ENCODE assay signal across 17 cellular contexts in the genomic region with DNA sequence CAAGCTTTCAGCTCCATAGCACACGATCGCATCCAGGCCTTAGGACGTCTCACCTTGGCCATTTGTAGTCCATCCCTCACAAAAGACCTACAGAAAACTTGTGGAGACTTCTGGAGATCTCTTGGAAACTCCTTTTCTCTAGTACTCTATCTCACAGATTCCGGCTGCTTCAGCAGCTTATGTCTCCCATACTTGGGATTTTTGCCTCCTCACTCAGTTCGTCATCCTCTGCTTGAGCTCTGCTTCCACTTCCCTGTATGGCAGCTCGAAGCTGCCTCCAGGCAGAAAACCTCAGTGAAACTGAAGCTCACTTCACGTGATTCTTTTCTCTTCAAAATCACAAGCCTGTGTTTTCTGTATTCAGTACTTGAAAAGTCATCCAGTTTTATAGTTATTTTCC.
A peak's percentile ranks its signal among the peaks of the same experiment; 100 is the strongest.
DNase-seq lines count a peak whose midpoint lies in the region; ATAC-seq and TF ChIP-seq lines count a peak whose summit lies in the region.
"Had no signal": no experiment of that assay in that cellular context is flagged by ENCODE, and none has a peak within 500 bp of the region (broad histone marks: within the 10 kb centered on the region; RNA-seq: fewer than 3 reads in every experiment).

No MANE protein-coding gene starts in this region.

- peak overlapping the region; percentile 13 to 33; a peak in 1 of 4 replicates for H4K8ac ChIP-seq in IMR-90 (ENCODE audit: low read depth in 2 of 2, low read length in 2 of 2)
- no peak overlapping the region for H4K8ac ChIP-seq in mesendoderm (ENCODE audit: low read depth, low read length)

- TF ChIP-seq RAD21 in IMR-90 (IDR thresholded peaks at IDR 0.05; ENCODE audit: low read length) = no peak

- H2AFZ ChIP-seq in IMR-90 (replicated peaks; ENCODE audit: low read length, poor library complexity) = no peak overlapping the region

- no peak overlapping the region for H3K27ac Mint-ChIP-seq in activated T-helper 1 cell treated with anti-CD3 and anti-CD28 coated beads, Interleukin-12 subunit alpha, Interleukin-12 subunit beta, Interleukin-2, Interleukin-4 antibody, amounts not matched to agents 30 ng/mL and 10 ng/mL and 1 ng/mL, durations not matched to agents 14 hours and 24 hours and 36 hours
- H3K27ac Mint-ChIP-seq in CD4-positive, alpha-beta T cell = no peak overlapping the region

- H3K9me1 ChIP-seq in IMR-90 (ENCODE audit: insufficient read depth, low read length) = no peaks in the 10 kb centered on the region; the same call in 1 of the 2 replicates

- H3K18ac ChIP-seq in IMR-90 (ENCODE audit: low read depth, low read length) (peak overlapping the region; percentile 80), mesendoderm (ENCODE audit: low read length) (no peak overlapping the region)

- H3K9me3 Mint-ChIP-seq in activated T-helper 1 cell treated with anti-CD3 and anti-CD28 coated beads, Interleukin-12 subunit alpha, Interleukin-12 subunit beta, Interleukin-2, Interleukin-4 antibody, amounts not matched to agents 30 ng/mL and 10 ng/mL and 1 ng/mL, durations not matched to agents 14 hours and 24 hours and 36 hours = no peaks in the 10 kb centered on the region
- H3K9me3 Mint-ChIP-seq in CD4-positive, alpha-beta T cell = no peaks in the 10 kb centered on the region

- H3K9me3 ChIP-seq in IMR-90 (ENCODE audit: control insufficient read depth, insufficient read depth, low read length) = no peaks in the 10 kb centered on the region
- no peaks in the 10 kb centered on the region for H3K9me3 ChIP-seq in CD4-positive, alpha-beta T cell (ENCODE audit: control insufficient read depth, low read length)
- H3K9me3 ChIP-seq: SJSA1 had no signal

- BruUV-seq in IMR-90 (replicated peaks; lab: Mats Ljungman, UMichigan) = no TSS peak

- H3K27me3 ChIP-seq in IMR-90 (ENCODE audit: control insufficient read depth, insufficient read depth, low read length) (no peaks in the 10 kb centered on the region), mesendoderm (ENCODE audit: insufficient read depth, low read length, poor library complexity) (no peaks in the 10 kb centered on the region)
- no peaks in the 10 kb centered on the region for H3K27me3 ChIP-seq in CD4-positive, alpha-beta T cell (ENCODE audit: control insufficient read depth, insufficient read depth, low read length)

- no peaks in the 10 kb centered on the region for H4K20me1 ChIP-seq in IMR-90 (ENCODE audit: insufficient read depth, low read length)
- H4K20me1 ChIP-seq: BLaER1 treated with 17β-estradiol and CSF1 and Interleukin-3, amounts not matched to agents 10 nM and 100 nM had no signal

- CTCF ChIA-PET in AG04449 (lab: Yijun Ruan, JAX) = interaction anchor here (0.9 kb wide), 1 partner anchor 74 kb away, joined by 3 read pairs; no protein-coding TSS in a partner anchor
- CTCF ChIA-PET in IMR-90 (lab: Yijun Ruan, JAX) = interaction anchor here (0.8 kb wide), 1 partner anchor 18 kb away, joined by 3 read pairs; no protein-coding TSS in a partner anchor
- CTCF ChIA-PET in CD4-positive, alpha-beta T cell (lab: Charles Lee) = no interaction called here

- intact Hi-C loops in IMR-90 (cut with micrococcal nuclease) = no loop called here
- intact Hi-C loops in activated T-helper 1 cell treated with anti-CD3 and anti-CD28 coated beads, Interleukin-12 subunit alpha, Interleukin-12 subunit beta, Interleukin-2, Interleukin-4 antibody, amounts not matched to agents 30 ng/mL and 10 ng/mL and 1 ng/mL, durations not matched to agents 14 hours and 24 hours and 36 hours (cut with micrococcal nuclease) = no loop called here
- intact Hi-C loops in CD4-positive, alpha-beta T cell (cut with DNase I, micrococcal nuclease) = no loop called here

- peak; percentile 60 for ATAC-seq in IMR-90 (ENCODE audit: low read depth)
- no peak for ATAC-seq in HG02759 (IDR thresholded peaks at IDR 0.05; ENCODE audit: unreplicated experiment)
- no peak for ATAC-seq in GM18502 (IDR thresholded peaks at IDR 0.05; ENCODE audit: poor library complexity, unreplicated experiment)
- no peak for ATAC-seq in CD4-positive, alpha-beta T cell (ENCODE audit: poor library complexity)
- ATAC-seq: HCT116 had no signal

- H3K14ac ChIP-seq in IMR-90 (replicated peaks; ENCODE audit: low read depth, low read length) = no peak overlapping the region

- peak overlapping the region; percentile 18; the same call in 1 of the 2 replicates for H3K4ac ChIP-seq in IMR-90 (ENCODE audit: low read depth, low read length)
- no peak overlapping the region for H3K4ac ChIP-seq in mesendoderm (ENCODE audit: low read depth, low read length)

- H3K23ac ChIP-seq in IMR-90 (ENCODE audit: low read depth, low read length) (no peak overlapping the region), mesendoderm (ENCODE audit: low read length) (no peak overlapping the region)

- DNase-seq in AG04449 (ENCODE audit: low read depth, low spot score) (peak; percentile 12), IMR-90 (peak; percentile 38), ecto neural progenitor cell (ENCODE audit: low spot score) (peak; percentile 20), mesendoderm (peak; percentile 10)
- DNase-seq in activated T-helper 1 cell treated with anti-CD3 and anti-CD28 coated beads, Interleukin-12 subunit alpha, Interleukin-12 subunit beta, Interleukin-2, Interleukin-4 antibody, amounts not matched to agents 30 ng/mL and 10 ng/mL and 1 ng/mL, durations not matched to agents 14 hours and 24 hours and 36 hours (ENCODE audit: low spot score) = no peak
- no peak for DNase-seq in CD4-positive, alpha-beta T cell
- DNase-seq: DND-41, KG1, NCI-H1048, NCI-H1436 treated with DMSO at 0.1 percent for 48 hours, NCI-H2081, NCI-H524 had no signal

- peaks cover 6% of the 10 kb centered on the region for H3K27me3 Mint-ChIP-seq in activated T-helper 1 cell treated with anti-CD3 and anti-CD28 coated beads, Interleukin-12 subunit alpha, Interleukin-12 subunit beta, Interleukin-2, Interleukin-4 antibody, amounts not matched to agents 30 ng/mL and 10 ng/mL and 1 ng/mL, durations not matched to agents 14 hours and 24 hours and 36 hours (ENCODE audit: insufficient read depth)
- H3K27me3 Mint-ChIP-seq in CD4-positive, alpha-beta T cell = no peaks in the 10 kb centered on the region

- no peaks in the 10 kb centered on the region for H3K36me3 Mint-ChIP-seq in activated T-helper 1 cell treated with anti-CD3 and anti-CD28 coated beads, Interleukin-12 subunit alpha, Interleukin-12 subunit beta, Interleukin-2, Interleukin-4 antibody, amounts not matched to agents 30 ng/mL and 10 ng/mL and 1 ng/mL, durations not matched to agents 14 hours and 24 hours and 36 hours (ENCODE audit: low read depth)
- no peaks in the 10 kb centered on the region for H3K36me3 Mint-ChIP-seq in CD4-positive, alpha-beta T cell (ENCODE audit: low read depth)

- no peak overlapping the region for H3K4me2 ChIP-seq in IMR-90 (ENCODE audit: low read depth, low read length)
- H3K4me2 ChIP-seq in mesendoderm (ENCODE audit: low read length) = no peak overlapping the region
- H3K4me2 ChIP-seq: BLaER1 treated with 17β-estradiol and CSF1 and Interleukin-3, amounts not matched to agents 10 nM and 100 nM had no signal

- no peaks in the 10 kb centered on the region for H3K4me1 Mint-ChIP-seq in activated T-helper 1 cell treated with anti-CD3 and anti-CD28 coated beads, Interleukin-12 subunit alpha, Interleukin-12 subunit beta, Interleukin-2, Interleukin-4 antibody, amounts not matched to agents 30 ng/mL and 10 ng/mL and 1 ng/mL, durations not matched to agents 14 hours and 24 hours and 36 hours (ENCODE audit: low read depth)
- no peaks in the 10 kb centered on the region for H3K4me1 Mint-ChIP-seq in CD4-positive, alpha-beta T cell (ENCODE audit: low read depth)

- H3K4me1 ChIP-seq in IMR-90 (ENCODE audit: control insufficient read depth, insufficient read depth, low read length) (peaks cover 11% of the 10 kb centered on the region), mesendoderm (ENCODE audit: control insufficient read depth, low read depth, low read length) (no peaks in the 10 kb centered on the region)
- H3K4me1 ChIP-seq: BLaER1 treated with 17β-estradiol and CSF1 and Interleukin-3, amounts not matched to agents 10 nM and 100 nM; SJSA1 had no signal

- H3K4me3 Mint-ChIP-seq in activated T-helper 1 cell treated with anti-CD3 and anti-CD28 coated beads, Interleukin-12 subunit alpha, Interleukin-12 subunit beta, Interleukin-2, Interleukin-4 antibody, amounts not matched to agents 30 ng/mL and 10 ng/mL and 1 ng/mL, durations not matched to agents 14 hours and 24 hours and 36 hours = no peak overlapping the region
- no peak overlapping the region for H3K4me3 Mint-ChIP-seq in CD4-positive, alpha-beta T cell

- no peak overlapping the region for H3K27ac ChIP-seq in IMR-90 (ENCODE audit: insufficient read depth, low read length)
- no peak overlapping the region for H3K27ac ChIP-seq in mesendoderm (ENCODE audit: low read depth, low read length)
- no peak overlapping the region for H3K27ac ChIP-seq in CD4-positive, alpha-beta T cell (ENCODE audit: low read depth, low read length)
- H3K27ac ChIP-seq: BLaER1 treated with 17β-estradiol and CSF1 and Interleukin-3, amounts not matched to agents 10 nM and 100 nM; SJSA1 had no signal

- H2BK120ac ChIP-seq in IMR-90 (ENCODE audit: low read depth, low read length) (peak overlapping the region; percentile 36; the same call in 1 of the 2 replicates), mesendoderm (ENCODE audit: low read depth, low read length) (no peak overlapping the region)

- dilution Hi-C loops in IMR-90 (cut with HindIII; ENCODE audit: low sequenced_read_pairs, unreplicated experiment) = no loop called here

- H3K79me1 ChIP-seq in IMR-90 (ENCODE audit: low read depth in 1 of 2, low read length in 2 of 2) (no peaks in the 10 kb centered on the region), mesendoderm (ENCODE audit: low read length) (no peaks in the 10 kb centered on the region)

- TF ChIP-seq POLR2A in IMR-90 (IDR thresholded peaks at IDR 0.05; ENCODE audit: low read depth, low read length) = no peak

- H2BK20ac ChIP-seq in IMR-90 (ENCODE audit: low read depth, low read length) = peak overlapping the region; percentile 73; the same call in 1 of the 2 replicates

- no peaks in the 10 kb centered on the region for H3K79me2 ChIP-seq in mesendoderm (ENCODE audit: control insufficient read depth, insufficient read depth, low read length)

- H2BK5ac ChIP-seq in IMR-90 (ENCODE audit: low read depth, low read length, poor library complexity, severe bottlenecking) (peak overlapping the region; percentile 17), mesendoderm (ENCODE audit: low read length) (no peak overlapping the region)

- in situ Hi-C loops in IMR-90 (cut with MboI; ENCODE audit: low sequenced_read_pairs) = no loop called here

- no peak overlapping the region for H2AK5ac ChIP-seq in IMR-90 (ENCODE audit: low read depth, low read length)
- no peak overlapping the region for H2AK5ac ChIP-seq in mesendoderm (ENCODE audit: low read length)

- POLR2A ChIA-PET in AG04449 (lab: Yijun Ruan, JAX) = no interaction called here
- POLR2A ChIA-PET in IMR-90 (lab: Charles Lee; ENCODE audit: unreplicated experiment) = no interaction called here
- POLR2A ChIA-PET in CD4-positive, alpha-beta T cell (lab: Charles Lee) = no interaction called here

- H3K9ac ChIP-seq in IMR-90 (ENCODE audit: low read depth, low read length) (no peak overlapping the region), mesendoderm (ENCODE audit: low read length) (no peak overlapping the region)
- H3K9ac ChIP-seq: BLaER1 treated with 17β-estradiol and CSF1 and Interleukin-3, amounts not matched to agents 10 nM and 100 nM had no signal

- H3K36me3 ChIP-seq in IMR-90 (ENCODE audit: control insufficient read depth, insufficient read depth, low read length) = no peaks in the 10 kb centered on the region
- no peaks in the 10 kb centered on the region for H3K36me3 ChIP-seq in mesendoderm (ENCODE audit: control insufficient read depth, insufficient read depth, low read length)
- H3K36me3 ChIP-seq: BLaER1 treated with 17β-estradiol and CSF1 and Interleukin-3, amounts not matched to agents 10 nM and 100 nM; SJSA1 had no signal

- H4K5ac ChIP-seq in IMR-90 (ENCODE audit: low read depth, low read length) (peak overlapping the region; percentile 75), mesendoderm (ENCODE audit: low read length) (no peak overlapping the region)

- H3K56ac ChIP-seq in IMR-90 (ENCODE audit: extremely low read depth, insufficient read depth, low read length) (no peak overlapping the region), mesendoderm (ENCODE audit: low read length) (no peak overlapping the region)

- H4K91ac ChIP-seq in IMR-90 (ENCODE audit: insufficient read depth, low read depth, low read length) = no peak overlapping the region

- TF ChIP-seq CTCF in AG04449 (IDR thresholded peaks at IDR 0.05; ENCODE audit: insufficient read depth, low read length, missing control alignments) (no peak), IMR-90 (conservative IDR thresholded peaks at IDR 0.05; ENCODE audit: low read depth, low read length) (no peak)
- TF ChIP-seq CTCF in CD4-positive, alpha-beta T cell (IDR thresholded peaks at IDR 0.05) = no peak

- peak overlapping the region; percentile 3; the same call in 1 of the 3 replicates for H2BK15ac ChIP-seq in IMR-90 (ENCODE audit: low read depth, low read length)
- H2BK15ac ChIP-seq in mesendoderm (replicated peaks; ENCODE audit: low read depth) = no peak overlapping the region

- WGBS in IMR-90 (ENCODE audit: extremely low coverage in 2 of 2, insufficient read length in 1 of 2), 2 experiments = 87% methylated on average over 3 of the region's 7 CpGs; no CpG with 5 or more reads in 1 of the 2 experiments
- WGBS in mesendoderm (ENCODE audit: extremely low coverage, insufficient coverage, low lambda C conversion rate) = no CpG with 5 or more reads among the region's 7 CpGs

- no peak overlapping the region for H2AK9ac ChIP-seq in IMR-90 (replicated peaks; ENCODE audit: low read depth, low read length, poor library complexity)

- H3K4me3 ChIP-seq in AG04449 (ENCODE audit: low read depth, low read length) = no peak overlapping the region
- no peak overlapping the region for H3K4me3 ChIP-seq in IMR-90 (ENCODE audit: insufficient read depth, low read depth, low read length)
- no peak overlapping the region for H3K4me3 ChIP-seq in mesendoderm (ENCODE audit: low read length)
- H3K4me3 ChIP-seq: BLaER1 treated with 17β-estradiol and CSF1 and Interleukin-3, amounts not matched to agents 10 nM and 100 nM; SJSA1 had no signal

Comparison
In these comparisons a context has a peak if more than half of its experiments do, and no peak if none do; other contexts are left out.
1. DNase-seq: peak in AG04449 (single experiment), IMR-90 (single experiment), ecto neural progenitor cell (single experiment) and mesendoderm (single experiment); none in activated T-helper 1 cell treated with anti-CD3 and anti-CD28 coated beads, Interleukin-12 subunit alpha, Interleukin-12 subunit beta, Interleukin-2, Interleukin-4 antibody, amounts not matched to agents 30 ng/mL and 10 ng/mL and 1 ng/mL, durations not matched to agents 14 hours and 24 hours and 36 hours (single experiment) and CD4-positive, alpha-beta T cell (0 of 10).